ENCODE assay signal across 8 cellular contexts in the genomic region with DNA sequence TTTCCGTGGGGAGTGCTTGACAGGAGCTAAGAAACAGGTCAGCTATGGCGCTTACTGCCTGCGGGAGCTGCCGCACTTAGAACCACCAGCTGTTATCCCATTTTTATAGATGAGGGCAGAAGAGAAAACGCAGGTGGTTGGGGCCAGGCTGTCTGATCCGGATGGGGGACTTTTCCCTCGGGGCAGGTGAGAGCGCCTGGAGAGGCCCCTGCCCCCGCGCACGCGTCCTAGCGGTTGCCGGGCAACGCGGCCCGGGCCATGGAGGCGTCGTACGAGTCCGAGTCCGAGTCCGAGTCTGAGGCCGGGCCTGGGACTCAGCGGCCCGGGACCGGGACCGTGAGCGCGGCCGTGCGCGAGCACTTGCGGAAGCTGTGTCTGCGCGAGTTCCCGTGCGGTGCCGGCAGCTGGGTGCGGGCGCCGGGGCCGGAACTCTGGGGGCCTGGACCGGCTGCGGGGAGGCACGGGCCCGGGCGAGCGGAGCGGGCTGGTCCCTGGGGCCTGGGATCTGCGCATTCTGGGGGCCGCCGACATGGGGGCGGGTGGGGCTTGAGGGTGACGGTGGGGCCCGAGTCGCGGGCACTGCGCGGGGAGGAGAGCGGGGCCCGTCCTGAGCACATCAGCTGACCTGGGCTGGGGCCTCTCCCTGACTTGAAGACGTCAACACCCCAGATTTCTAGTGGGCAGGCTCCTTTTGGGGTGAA. TPM values are rescaled to one million over a fixed set of nuclear protein-coding genes. Genes with fewer than 3 reads are reported as not detected.
A peak's percentile ranks its signal among the peaks of the same experiment; 100 is the strongest.
DNase-seq lines count a peak whose midpoint lies in the region; ATAC-seq and TF ChIP-seq lines count a peak whose summit lies in the region.

A gene with protein sequence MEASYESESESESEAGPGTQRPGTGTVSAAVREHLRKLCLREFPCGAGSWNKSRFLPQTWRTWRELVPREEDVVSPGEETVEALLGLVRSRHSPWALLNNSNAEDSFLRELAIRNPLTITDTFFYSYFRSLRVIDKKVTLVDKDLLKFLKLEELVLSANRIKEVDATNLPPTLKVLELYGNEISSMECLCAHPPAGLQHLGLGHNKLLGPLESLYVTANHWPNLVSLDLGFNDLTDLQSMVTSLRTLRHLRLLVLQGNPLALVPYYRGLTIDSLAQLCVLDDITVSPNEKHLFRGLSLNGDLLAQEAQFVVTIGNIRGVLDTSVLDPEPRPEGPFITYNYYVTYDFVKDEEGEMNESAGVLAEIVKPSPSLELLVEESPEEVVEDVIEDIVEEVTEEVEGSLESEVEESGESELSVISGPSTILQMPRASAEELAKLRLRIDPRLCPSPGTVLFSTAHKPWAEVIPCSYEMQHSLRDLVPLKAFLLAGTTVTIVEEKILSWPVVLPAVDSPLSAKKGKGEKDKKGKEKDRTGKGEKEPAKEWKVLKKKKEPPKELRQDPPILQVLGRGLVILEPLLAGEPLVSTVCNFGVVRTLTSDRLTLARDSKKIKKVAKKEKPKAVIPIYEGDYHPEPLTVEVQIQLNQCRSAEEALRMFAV (plus strand): TSS at position 237 of the 701 bp plus-strand sequence. CDS start 22 bp downstream, at position 259.

- H3K36me3 ChIP-seq in adipocyte (ENCODE audit: control insufficient read depth, insufficient read depth, low read length, severe bottlenecking) (no peaks in the 10 kb centered on the region), iPS-15b (ENCODE audit: control insufficient read depth, insufficient read depth, low read length) (no peaks in the 10 kb centered on the region), sigmoid colon (no peaks in the 10 kb centered on the region)

- H3K4me1 ChIP-seq in adipocyte (ENCODE audit: control insufficient read depth, insufficient read depth, low read length) (peaks cover 5% of the 10 kb centered on the region), iPS-15b (ENCODE audit: control insufficient read depth, insufficient read depth, low read length) (peaks cover 2% of the 10 kb centered on the region), sigmoid colon (peaks cover 0 to 11% (median 5%) of the 10 kb centered on the region in 4 donors)

- peak within 1 kb of the TSS in 1 of 4 donors; percentile 22 for H3K27ac ChIP-seq in sigmoid colon

- ATAC-seq in HG02623 (IDR thresholded peaks at IDR 0.05; ENCODE audit: unreplicated experiment): no peak
- no peak for ATAC-seq in GM21381 (IDR thresholded peaks at IDR 0.05; ENCODE audit: unreplicated experiment)

- TF ChIP-seq EP300 in sigmoid colon (IDR thresholded peaks at IDR 0.05): no peak

- TF ChIP-seq POLR2A in sigmoid colon (IDR thresholded peaks at IDR 0.05): no peak

- H3K27me3 ChIP-seq in adipocyte (replicated peaks; ENCODE audit: control insufficient read depth, insufficient read depth, low read length) (no peaks in the 10 kb centered on the region), iPS-15b (ENCODE audit: control insufficient read depth, insufficient read depth, low read length) (peaks cover 4% of the 10 kb centered on the region), sigmoid colon (no peaks in the 10 kb centered on the region)

- no peaks in the 10 kb centered on the region for H3K9me3 ChIP-seq in adipocyte (ENCODE audit: control insufficient read depth, low read length)
- H3K9me3 ChIP-seq in iPS-15b (ENCODE audit: control insufficient read depth, insufficient read depth, low read length): no peaks in the 10 kb centered on the region
- H3K9me3 ChIP-seq in sigmoid colon: no peaks in the 10 kb centered on the region

- H3K9ac ChIP-seq in adipocyte (ENCODE audit: low read length) (peak within 1 kb of the TSS; percentile 77), iPS-15b (ENCODE audit: low read depth, low read length) (no peak within 1 kb of the TSS)

- 2 to 3% methylated on average over 63 of the region's 63 CpGs for WGBS in sigmoid colon, 2 donors

- peak within 1 kb of the TSS; percentile 80 for H3K4me3 ChIP-seq in adipocyte (ENCODE audit: low read length)
- peak within 1 kb of the TSS; percentile 50 for H3K4me3 ChIP-seq in iPS-15b (ENCODE audit: low read depth, low read length)
- H3K4me3 ChIP-seq in sigmoid colon: peak within 1 kb of the TSS; percentile 25 to 63 (median 52)

- intact Hi-C loops in sigmoid colon (cut with DNase I): loop anchor here (10.0 kb wide), 1 partner anchor 148 kb away; no protein-coding TSS in a partner anchor

- no peak for TF ChIP-seq CTCF in sigmoid colon (IDR thresholded peaks at IDR 0.05)

- peak; percentile 71 for DNase-seq in GM03348 (ENCODE audit: low spot score)
- DNase-seq in NCI-H748 (lab: John Stamatoyannopoulos, UW; ENCODE audit: unreplicated experiment): peak; percentile 87
- DNase-seq in adipocyte (ENCODE audit: low read depth): peak; percentile 34
- DNase-seq in sigmoid colon: no peak
- DNase-seq in ureter (ENCODE audit: low spot score): no peak

RNA-seq across cellular contexts. Expression of the gene that starts here (rescaled TPM):
- total RNA-seq in sigmoid colon: 1 to 10 TPM in 2 of 4 donors, under 1 TPM in 1, not detected in 1; 0.54 to 4.4 (median 1.9) TPM
- under 1 TPM in 1 of 3 donors, not detected in 2; 0.19 TPM for polyA plus RNA-seq in sigmoid colon
- 0.86 TPM for total RNA-seq in ureter

Comparison
In these comparisons a context has a peak if more than half of its experiments do, and no peak if none do; other contexts are left out.
1. DNase-seq: peak in GM03348 (single experiment), NCI-H748 (single experiment) and adipocyte (single experiment); none in sigmoid colon (single experiment) and ureter (single experiment).
2. Peak in every context shown above with its lines, with median percentiles within 50 percentile points of each other: H3K4me3 ChIP-seq.